Comparison of ENCODE assay signal across 15 cellular contexts in genomic region chr6:144730088-144730640, GRCh38.
A peak's percentile ranks its signal among the peaks of the same experiment; 100 is the strongest.
DNase-seq lines count a peak whose midpoint lies in the region; ATAC-seq and TF ChIP-seq lines count a peak whose summit lies in the region.
"Had no signal": no experiment of that assay in that cellular context is flagged by ENCODE, and none has a peak within 500 bp of the region (broad histone marks: within the 10 kb centered on the region; RNA-seq: fewer than 3 reads in every experiment).

No MANE protein-coding gene starts in this region.

- H3K36me3 ChIP-seq in WERI-Rb-1, result no peaks in the 10 kb centered on the region

- POLR2A ChIA-PET in activated CD8-positive, alpha-beta T cell treated with anti-CD3 and anti-CD28 coated beads, Interleukin-2, amount 10 ng/mL, durations not matched to agents 7 days and 5 days (lab: Charles Lee), result no interaction called here

- CTCF ChIA-PET in activated CD8-positive, alpha-beta T cell treated with anti-CD3 and anti-CD28 coated beads, Interleukin-2, amount 10 ng/mL, durations not matched to agents 7 days and 5 days (lab: Charles Lee), result interaction anchor here (1.3 kb wide), 1 partner anchor 146 kb away, joined by 3 read pairs; no protein-coding TSS in a partner anchor

- peak in 1 of 2 donors; percentile 81 for ATAC-seq in natural killer cell treated with Interleukin-12 subunit alpha and Interleukin-12 subunit beta and Interleukin-15 and Interleukin-18, amount 100 ng/mL, for 72 hours
- no peak for ATAC-seq in natural killer cell
- ATAC-seq in HG03342 (IDR thresholded peaks at IDR 0.05; ENCODE audit: unreplicated experiment), result peak; percentile 40
- no peak for ATAC-seq in activated CD8-positive, alpha-beta T cell treated with anti-CD3 and anti-CD28 coated beads, Interleukin-2, amount 10 ng/mL, durations not matched to agents 7 days and 5 days
- no peak for ATAC-seq in HG02798 (IDR thresholded peaks at IDR 0.05; ENCODE audit: poor library complexity, unreplicated experiment)
- ATAC-seq: foreskin keratinocyte had no signal

- no peaks in the 10 kb centered on the region for H3K9me3 ChIP-seq in WERI-Rb-1 (ENCODE audit: severe bottlenecking)
- H3K9me3 ChIP-seq: spleen, suprapubic skin had no signal

- peaks cover 42 to 50% of the 10 kb centered on the region in 2 donors for H3K4me1 Mint-ChIP-seq in natural killer cell treated with Interleukin-12 subunit alpha and Interleukin-12 subunit beta and Interleukin-15 and Interleukin-18, amount 100 ng/mL, for 72 hours (ENCODE audit: low read depth in 2 of 2)
- H3K4me1 Mint-ChIP-seq in natural killer cell, result peaks cover 42 to 43% of the 10 kb centered on the region in 2 donors
- peaks cover 40% of the 10 kb centered on the region for H3K4me1 Mint-ChIP-seq in activated CD8-positive, alpha-beta T cell treated with anti-CD3 and anti-CD28 coated beads, Interleukin-2, amount 10 ng/mL, durations not matched to agents 7 days and 5 days (ENCODE audit: low read depth)

- H3K4me3 Mint-ChIP-seq in natural killer cell treated with Interleukin-12 subunit alpha and Interleukin-12 subunit beta and Interleukin-15 and Interleukin-18, amount 100 ng/mL, for 72 hours, result peak overlapping the region; percentile 53
- no peak overlapping the region for H3K4me3 Mint-ChIP-seq in natural killer cell
- no peak overlapping the region for H3K4me3 Mint-ChIP-seq in activated CD8-positive, alpha-beta T cell treated with anti-CD3 and anti-CD28 coated beads, Interleukin-2, amount 10 ng/mL, durations not matched to agents 7 days and 5 days

- no peak for DNase-seq in natural killer cell treated with Interleukin-12 subunit alpha and Interleukin-12 subunit beta and Interleukin-15 and Interleukin-18, amount 100 ng/mL, for 72 hours (ENCODE audit: low spot score)
- DNase-seq in natural killer cell (no peak), erythroblast (lab: John Stamatoyannopoulos, UW) (no peak), AML-193 (lab: John Stamatoyannopoulos, UW) (no peak), WERI-Rb-1 (no peak)
- no peak for DNase-seq in activated CD8-positive, alpha-beta T cell treated with anti-CD3 and anti-CD28 coated beads, Interleukin-2, amount 10 ng/mL, durations not matched to agents 7 days and 5 days
- DNase-seq: ACHN; activated CD4-positive, alpha-beta T cell treated with anti-CD3 and anti-CD28 coated beads for 48 hours; foreskin keratinocyte; spleen had no signal

- TF ChIP-seq CTCF in natural killer cell (IDR thresholded peaks at IDR 0.05) (no peak), WERI-Rb-1 (IDR thresholded peaks at IDR 0.05; ENCODE audit: low read depth, low read length) (no peak)

- peaks cover 27% of the 10 kb centered on the region for H3K36me3 Mint-ChIP-seq in natural killer cell treated with Interleukin-12 subunit alpha and Interleukin-12 subunit beta and Interleukin-15 and Interleukin-18, amount 100 ng/mL, for 72 hours
- H3K36me3 Mint-ChIP-seq in natural killer cell, result peaks cover 17% of the 10 kb centered on the region
- peaks cover 47% of the 10 kb centered on the region for H3K36me3 Mint-ChIP-seq in activated CD8-positive, alpha-beta T cell treated with anti-CD3 and anti-CD28 coated beads, Interleukin-2, amount 10 ng/mL, durations not matched to agents 7 days and 5 days (ENCODE audit: low read depth)

- no peak overlapping the region for H3K27ac ChIP-seq in WERI-Rb-1
- H3K27ac ChIP-seq: foreskin keratinocyte, parathyroid adenoma, spleen, suprapubic skin had no signal

- no peaks in the 10 kb centered on the region for H3K9me3 Mint-ChIP-seq in natural killer cell treated with Interleukin-12 subunit alpha and Interleukin-12 subunit beta and Interleukin-15 and Interleukin-18, amount 100 ng/mL, for 72 hours
- peaks cover 0 to under 1% of the 10 kb centered on the region in 2 donors for H3K9me3 Mint-ChIP-seq in natural killer cell
- no peaks in the 10 kb centered on the region for H3K9me3 Mint-ChIP-seq in activated CD8-positive, alpha-beta T cell treated with anti-CD3 and anti-CD28 coated beads, Interleukin-2, amount 10 ng/mL, durations not matched to agents 7 days and 5 days (ENCODE audit: insufficient read depth)
- H3K9me3 Mint-ChIP-seq: activated T-helper 2 cell treated with anti-CD3 and anti-CD28 coated beads, Interferon-gamma antibody, Interleukin-2, Interleukin-4, amounts not matched to agents 10 μg/mL and 5 μg/mL and 100 μg/mL, durations not matched to agents 14 hours and 24 hours and 36 hours had no signal

- peak overlapping the region; percentile 52 to 85 for H3K27ac Mint-ChIP-seq in natural killer cell treated with Interleukin-12 subunit alpha and Interleukin-12 subunit beta and Interleukin-15 and Interleukin-18, amount 100 ng/mL, for 72 hours
- peak overlapping the region in 1 of 2 donors; percentile 45 for H3K27ac Mint-ChIP-seq in natural killer cell
- H3K27ac Mint-ChIP-seq in activated CD8-positive, alpha-beta T cell treated with anti-CD3 and anti-CD28 coated beads, Interleukin-2, amount 10 ng/mL, durations not matched to agents 7 days and 5 days, result peak overlapping the region; percentile 48

- TF ChIP-seq POLR2A in erythroblast (IDR thresholded peaks at IDR 0.05; ENCODE audit: low read length), result no peak

- no peaks in the 10 kb centered on the region for H3K27me3 Mint-ChIP-seq in natural killer cell treated with Interleukin-12 subunit alpha and Interleukin-12 subunit beta and Interleukin-15 and Interleukin-18, amount 100 ng/mL, for 72 hours
- no peaks in the 10 kb centered on the region for H3K27me3 Mint-ChIP-seq in natural killer cell (ENCODE audit: low read depth in 2 of 2)
- no peaks in the 10 kb centered on the region for H3K27me3 Mint-ChIP-seq in activated CD8-positive, alpha-beta T cell treated with anti-CD3 and anti-CD28 coated beads, Interleukin-2, amount 10 ng/mL, durations not matched to agents 7 days and 5 days (ENCODE audit: low read depth)

- H3K27me3 ChIP-seq in WERI-Rb-1 (ENCODE audit: insufficient read depth, low read depth, severe bottlenecking), result no peaks in the 10 kb centered on the region
- H3K27me3 ChIP-seq: foreskin keratinocyte, spleen, suprapubic skin had no signal

- intact Hi-C loops in natural killer cell (cut with micrococcal nuclease), result no loop called here

- no peak overlapping the region for H3K4me3 ChIP-seq in WERI-Rb-1 (ENCODE audit: low read depth, low read length)
- H3K4me3 ChIP-seq: spleen, suprapubic skin had no signal
